In genomic region chr1:115411388-115412063, GRCh38 we compare ENCODE assay signal across 2 cellular contexts.
TF ChIP-seq lines count a peak whose summit lies in the region.

No MANE protein-coding gene starts in this region.

TF ChIP-seq in IMR-90, 13 proteins besides CTCF, POLR2A, EP300 and RAD21:
- peak; percentile 40; the same call in 1 of the 2 replicates for TF ChIP-seq BHLHE40 (IDR thresholded peaks at IDR 0.05; ENCODE audit: low read depth, low read length)
- 0 out of 2 replicates have a peak, but pooled peaks have one; percentile 7 for TF ChIP-seq FOS (IDR thresholded peaks at IDR 0.05; ENCODE audit: low read depth, low read length)
- TF ChIP-seq CEBPB (IDR thresholded peaks at IDR 0.05; ENCODE audit: low read depth, low read length): peak; percentile 98
- TF ChIP-seq, protein P1, sequence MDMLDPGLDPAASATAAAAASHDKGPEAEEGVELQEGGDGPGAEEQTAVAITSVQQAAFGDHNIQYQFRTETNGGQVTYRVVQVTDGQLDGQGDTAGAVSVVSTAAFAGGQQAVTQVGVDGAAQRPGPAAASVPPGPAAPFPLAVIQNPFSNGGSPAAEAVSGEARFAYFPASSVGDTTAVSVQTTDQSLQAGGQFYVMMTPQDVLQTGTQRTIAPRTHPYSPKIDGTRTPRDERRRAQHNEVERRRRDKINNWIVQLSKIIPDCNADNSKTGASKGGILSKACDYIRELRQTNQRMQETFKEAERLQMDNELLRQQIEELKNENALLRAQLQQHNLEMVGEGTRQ (IDR thresholded peaks at IDR 0.05; ENCODE audit: low read depth, low read length): no peak

TF ChIP-seq in K562, 482 proteins besides CTCF, POLR2A, EP300 and RAD21:
- TF ChIP-seq RERE (CRISPR knock-in tag; IDR thresholded peaks at IDR 0.05; ENCODE audit: borderline replicate concordance): no peak
- TF ChIP-seq CEBPB (tag; IDR thresholded peaks at IDR 0.05): peak; percentile 77
- no peak for TF ChIP-seq ZBTB43 (CRISPR knock-in tag; IDR thresholded peaks at IDR 0.05)
- TF ChIP-seq ZNF780A (CRISPR knock-in tag; IDR thresholded peaks at IDR 0.05): no peak
- TF ChIP-seq MAZ (CRISPR knock-in tag; conservative IDR thresholded peaks at IDR 0.05 in 1 of 2, IDR thresholded peaks at IDR 0.05 in 1 of 2): no peak
- no peak for TF ChIP-seq GABPB1 (CRISPR knock-in tag; IDR thresholded peaks at IDR 0.05)
- TF ChIP-seq CEBPG (CRISPR knock-in tag; IDR thresholded peaks at IDR 0.05): no peak
- TF ChIP-seq CEBPG (tag; conservative IDR thresholded peaks at IDR 0.05 in 1 of 2, IDR thresholded peaks at IDR 0.05 in 1 of 2): peak; percentile 13 to 69; a peak in 2 of 4 replicates
